In the genomic region with DNA sequence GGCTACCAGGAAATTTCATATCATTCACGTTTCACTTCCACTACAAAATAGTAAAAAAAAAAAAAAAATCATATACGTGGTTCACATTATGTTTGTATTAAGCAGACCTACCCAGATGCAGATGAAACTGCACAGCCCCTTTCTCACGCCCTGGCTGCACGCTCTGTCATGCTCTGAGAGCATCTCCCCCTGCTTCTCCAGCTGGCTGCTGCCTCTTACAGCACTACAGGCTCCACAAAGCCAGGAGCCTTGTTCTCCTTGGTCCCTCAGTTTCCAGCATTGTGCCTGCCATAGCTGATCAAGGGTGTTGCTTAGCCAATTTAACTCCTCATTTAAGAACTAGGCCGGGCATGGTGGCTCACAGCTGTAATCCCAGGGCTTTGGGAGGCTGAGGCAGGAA, we compare ENCODE assay signal across 26 cellular contexts. TPM values are rescaled to one million over a fixed set of nuclear protein-coding genes. Genes with fewer than 3 reads are reported as not detected.
A peak's percentile ranks its signal among the peaks of the same experiment; 100 is the strongest.
DNase-seq lines count a peak whose midpoint lies in the region; ATAC-seq, FAIRE-seq and TF ChIP-seq lines count a peak whose summit lies in the region.
"Had no signal": no experiment of that assay in that cellular context is flagged by ENCODE, and none has a peak within 500 bp of the region (broad histone marks: within the 10 kb centered on the region; RNA-seq: fewer than 3 reads in every experiment).

No MANE protein-coding gene starts in this region.

- SMC1A ChIA-PET in GM12878 (lab: Charles Lee; ENCODE audit: uncharacterized antibody, unreplicated experiment) = interaction anchor here (0.7 to 1.5 kb wide), 3 partner anchors 16 to 24 kb away, joined by 3 read pairs; no protein-coding TSS in a partner anchor

- no peak for TF ChIP-seq CTCF in GM23338 (conservative IDR thresholded peaks at IDR 0.05; ENCODE audit: low read depth in 2 of 2)
- no peak for TF ChIP-seq CTCF in GM12878 (IDR thresholded peaks at IDR 0.05 in 2 of 3, conservative IDR thresholded peaks at IDR 0.05 in 1 of 3; ENCODE audit: control insufficient read depth in 2 of 3, extremely low read depth in 1 of 3, insufficient read depth in 1 of 3, low read depth in 3 of 3, low read length in 3 of 3)

- no peak overlapping the region for H3K4me3 ChIP-seq in GM23338
- H3K4me3 ChIP-seq in GM12878 = no peak overlapping the region
- H3K4me3 ChIP-seq: BLaER1 had no signal

- peaks cover 3% of the 10 kb centered on the region for H3K27me3 Mint-ChIP-seq in GM23338 (ENCODE audit: insufficient read depth, low read depth, poor library complexity)
- H3K27me3 Mint-ChIP-seq in activated CD4-positive, alpha-beta T cell treated with anti-CD3 and anti-CD28 coated beads for 36 hours = peaks cover 11% of the 10 kb centered on the region

- RAD21 ChIA-PET in GM12878 (lab: Charles Lee; ENCODE audit: unreplicated experiment) = interaction anchor here (0.5 kb wide), 1 partner anchor 1928 kb away, joined by 3 read pairs; no protein-coding TSS in a partner anchor

- no peaks in the 10 kb centered on the region for H4K20me1 ChIP-seq in GM23338 (replicated peaks; ENCODE audit: insufficient read depth)
- H4K20me1 ChIP-seq in GM12878 (ENCODE audit: control insufficient read depth, insufficient read depth) = no peaks in the 10 kb centered on the region
- H4K20me1 ChIP-seq: BLaER1 had no signal

- DNase-seq in GM23338 (ENCODE audit: low spot score) (no peak), GM12878 (ENCODE audit: low read depth, low spot score) (no peak), left kidney (ENCODE audit: low read depth, low spot score) (peak; percentile 51), ecto neural progenitor cell (ENCODE audit: low spot score) (no peak)
- no peak for DNase-seq in activated CD4-positive, alpha-beta T cell treated with anti-CD3 and anti-CD28 coated beads for 36 hours
- DNase-seq: 8988T; ACHN; BE2C; C1 segment of cervical spinal cord; CD4-positive, alpha-beta memory T cell; CD4-positive, CD25-positive, alpha-beta regulatory T cell; CD8-positive, alpha-beta memory T cell; COR-L47; DMS 273 treated with DMSO at 0.1 percent for 48 hours; DMS153; DMS53; DMS79; DND-41; EL; GDM1 had no signal

- in situ Hi-C loops in GM12878 (cut with MboI) = no loop called here

- no peaks in the 10 kb centered on the region for H3F3A ChIP-seq in GM23338 (replicated peaks; ENCODE audit: low read depth)

- 54% methylated on average over 5 of the region's 5 CpGs for WGBS in GM12878 (ENCODE audit: insufficient coverage, insufficient replicate concordance, low lambda C conversion rate, missing lambda C conversion rate)

- H3K9ac ChIP-seq in GM12878 (ENCODE audit: control insufficient read depth, insufficient read depth, low read length) = no peak overlapping the region
- H3K9ac ChIP-seq: BLaER1 had no signal

- no peak overlapping the region for H3K27ac ChIP-seq in GM23338 (ENCODE audit: low read depth)
- no peak overlapping the region for H3K27ac ChIP-seq in GM12878 (ENCODE audit: control insufficient read depth, insufficient read depth)
- H3K27ac ChIP-seq: BLaER1 had no signal

- ATAC-seq in GM23338 (no peak), GM12878 (no peak), GM18505 (IDR thresholded peaks at IDR 0.05; ENCODE audit: unreplicated experiment) (no peak)
- no peak for ATAC-seq in activated CD4-positive, alpha-beta T cell treated with anti-CD3 and anti-CD28 coated beads for 36 hours

- no peaks in the 10 kb centered on the region for H3K9me2 ChIP-seq in GM23338 (ENCODE audit: insufficient read depth)

- TF ChIP-seq EP300 in GM12878 (IDR thresholded peaks at IDR 0.05; ENCODE audit: borderline replicate concordance in 1 of 2, control insufficient read depth in 1 of 2, low read depth in 2 of 2, low read length in 2 of 2) = no peak

- POLR2A ChIA-PET in GM12878 (lab: Charles Lee) = no interaction called here
- POLR2A ChIA-PET in activated CD4-positive, alpha-beta T cell treated with anti-CD3 and anti-CD28 coated beads for 36 hours (lab: Charles Lee) = no interaction called here

- no peak overlapping the region for H3K27ac Mint-ChIP-seq in GM23338
- H3K27ac Mint-ChIP-seq in activated CD4-positive, alpha-beta T cell treated with anti-CD3 and anti-CD28 coated beads for 36 hours = no peak overlapping the region
- H3K27ac Mint-ChIP-seq: CD14-positive monocyte; CD4-positive, alpha-beta memory T cell; CD4-positive, CD25-positive, alpha-beta regulatory T cell; CD8-positive, alpha-beta memory T cell had no signal

- H3K9me3 Mint-ChIP-seq in GM23338 = no peaks in the 10 kb centered on the region
- no peaks in the 10 kb centered on the region for H3K9me3 Mint-ChIP-seq in activated CD4-positive, alpha-beta T cell treated with anti-CD3 and anti-CD28 coated beads for 36 hours (ENCODE audit: low read depth)
- H3K9me3 Mint-ChIP-seq: CD14-positive monocyte; CD4-positive, alpha-beta memory T cell; CD4-positive, CD25-positive, alpha-beta regulatory T cell had no signal

- no peaks in the 10 kb centered on the region for H3K4me1 ChIP-seq in GM23338 (ENCODE audit: insufficient read depth)
- peaks cover 9% of the 10 kb centered on the region; the same call in 1 of the 2 replicates for H3K4me1 ChIP-seq in GM12878 (ENCODE audit: control insufficient read depth, insufficient read depth, low read length)
- H3K4me1 ChIP-seq: BE2C, BLaER1 had no signal

- no peaks in the 10 kb centered on the region for H3K36me3 Mint-ChIP-seq in GM23338 (ENCODE audit: low read depth)
- H3K36me3 Mint-ChIP-seq in activated CD4-positive, alpha-beta T cell treated with anti-CD3 and anti-CD28 coated beads for 36 hours (ENCODE audit: low read depth) = no peaks in the 10 kb centered on the region
- H3K36me3 Mint-ChIP-seq: CD14-positive monocyte; CD4-positive, CD25-positive, alpha-beta regulatory T cell; CD8-positive, alpha-beta memory T cell had no signal

- no peak for TF ChIP-seq RAD21 in GM12878 (IDR thresholded peaks at IDR 0.05; ENCODE audit: insufficient read depth, low read depth, low read length)

- H3K4me2 ChIP-seq in GM23338 = no peak overlapping the region
- no peak overlapping the region for H3K4me2 ChIP-seq in GM12878 (ENCODE audit: control insufficient read depth, insufficient read depth)
- H3K4me2 ChIP-seq: BLaER1 had no signal

- no TSS peak for BruUV-seq in GM12878 (replicated peaks; lab: Mats Ljungman, UMichigan)

- H3K4me1 Mint-ChIP-seq in GM23338 = no peaks in the 10 kb centered on the region
- H3K4me1 Mint-ChIP-seq in activated CD4-positive, alpha-beta T cell treated with anti-CD3 and anti-CD28 coated beads for 36 hours = peaks cover 3% of the 10 kb centered on the region

- H3K9me3 ChIP-seq in GM12878 (replicated peaks; ENCODE audit: control insufficient read depth, insufficient read depth, low read length) = no peaks in the 10 kb centered on the region
- H3K9me3 ChIP-seq: BE2C, BLaER1 had no signal

- no peak overlapping the region for H3K4me3 Mint-ChIP-seq in GM23338
- H3K4me3 Mint-ChIP-seq in activated CD4-positive, alpha-beta T cell treated with anti-CD3 and anti-CD28 coated beads for 36 hours = no peak overlapping the region
- H3K4me3 Mint-ChIP-seq: CD14-positive monocyte; CD4-positive, alpha-beta memory T cell; CD4-positive, CD25-positive, alpha-beta regulatory T cell; CD8-positive, alpha-beta memory T cell had no signal

- no peaks in the 10 kb centered on the region for H3K36me3 ChIP-seq in GM23338 (ENCODE audit: insufficient read depth)
- H3K36me3 ChIP-seq in GM12878 (ENCODE audit: control insufficient read depth in 2 of 2, insufficient read depth in 2 of 2, low read length in 1 of 2) = no peaks in the 10 kb centered on the region
- H3K36me3 ChIP-seq: BE2C, BLaER1 had no signal

- no peaks in the 10 kb centered on the region for H3K27me3 ChIP-seq in GM23338 (ENCODE audit: insufficient read depth)
- no peaks in the 10 kb centered on the region for H3K27me3 ChIP-seq in GM12878 (replicated peaks in 1 of 2; ENCODE audit: control insufficient read depth in 2 of 2, insufficient read depth in 2 of 2, low read length in 1 of 2)
- H3K27me3 ChIP-seq: BE2C, BLaER1 had no signal

- 0 out of 2 replicates have a peak overlapping the region, but pooled peaks have one; percentile 24 for H2AFZ ChIP-seq in GM23338
- H2AFZ ChIP-seq in GM12878 (ENCODE audit: control insufficient read depth, low read depth, low read length) = peak overlapping the region; percentile 6

- CTCF ChIA-PET in GM12878 (lab: Yijun Ruan, JAX) = interaction anchor here (1.0 to 2.6 kb wide), 3 partner anchors 20 to 153 kb away, joined by 3 to 8 read pairs (median 4); no protein-coding TSS in a partner anchor
- CTCF ChIA-PET in activated CD4-positive, alpha-beta T cell treated with anti-CD3 and anti-CD28 coated beads for 36 hours (lab: Charles Lee) = interaction anchor here (1.2 kb wide), 1 partner anchor 13 kb away, joined by 3 read pairs; no protein-coding TSS in a partner anchor

- intact Hi-C loops in GM12878 (cut with micrococcal nuclease; ENCODE audit: unreplicated experiment) = no loop called here
- intact Hi-C loops in activated CD4-positive, alpha-beta T cell treated with anti-CD3 and anti-CD28 coated beads for 36 hours (cut with DNase I, micrococcal nuclease) = no loop called here

- TF ChIP-seq POLR2A in GM12878 (IDR thresholded peaks at IDR 0.05; ENCODE audit: low read depth, low read length) = no peak
- no peak for TF ChIP-seq POLR2A in GM18505 (IDR thresholded peaks at IDR 0.05; ENCODE audit: borderline replicate concordance, extremely low read depth, insufficient read depth, insufficient read length)

- no peak for FAIRE-seq in GM12878 (lab: Jason Lieb, UNC)
- FAIRE-seq: A204.1, GM12891, GM18507 had no signal

- H3K79me2 ChIP-seq in GM23338 (replicated peaks; ENCODE audit: insufficient read depth) (no peaks in the 10 kb centered on the region), GM12878 (ENCODE audit: control insufficient read depth, insufficient read depth, low read length) (no peaks in the 10 kb centered on the region)

RNA-seq across cellular contexts. Expression of a gene that starts 6.9 kb away (rescaled TPM):
- total RNA-seq in GM23338 (2014; rRNA removed; shearing (Covaris generic)) = 0.76 and 1.4 TPM in 2 replicates
- 1.0 and 1.2 TPM in 2 replicates for polyA plus RNA-seq in GM23338 (2016; fragmentation: Nextera tagmentation; extraction: Ambion mirVana)
- total RNA-seq in GM12878 (2013; cell fraction: nucleolus; rRNA removed) = 12.5 and 17.3 TPM in 2 replicates
- total RNA-seq in GM12878 (2014; rRNA removed) = 8.3 and 12.2 TPM in 2 replicates
- 8.0 and 8.9 TPM in 2 replicates for total RNA-seq in GM12878 (2014; rRNA removed; fragmentation: Illumina TruSeq; extraction: Trizol)
- total RNA-seq in GM12878 (2021) = 4.2 and 5.9 TPM in 2 replicates
- 2.6 TPM for polyA plus RNA-seq in GM12878 (2011; ENCODE audit: low read depth)
- 10.2 and 17.4 TPM in 2 replicates for polyA plus RNA-seq in GM12878 (2011; rRNA removed)
- 4.2 and 5.2 TPM in 2 replicates for polyA plus RNA-seq in GM12878 (2011; cell fraction: cytosol; rRNA removed)
- polyA plus RNA-seq in GM12878 (2011; cell fraction: nucleus; rRNA removed) = 5.1 and 10.5 TPM in 2 replicates
- 5.2 and 5.8 TPM in 2 replicates for polyA plus RNA-seq in GM12878 (2012)
- polyA plus RNA-seq in GM12878 (2014; fragmentation: Illumina TruSeq; extraction: Trizol) = 10.4 and 16.8 TPM in 2 replicates
- 10 to 100 TPM; 15.6 to 22.3 TPM for polyA plus RNA-seq in GM12878 (2014; fragmentation: Nextera tagmentation; extraction: Ambion mirVana)
- polyA plus RNA-seq in GM12878 (2014; rRNA removed) = 8.2 and 9.2 TPM in 2 replicates
- 10 to 100 TPM in 1 of 2 experiments, 1 to 10 TPM in 1; 9.7 to 11.1 TPM for polyA plus RNA-seq in GM12878 (2016; fragmentation: Nextera tagmentation; extraction: Ambion mirVana)
- polyA minus RNA-seq in GM12878 (2011; rRNA and poly(A)+ RNA removed) = 5.2 and 6.2 TPM in 2 replicates
- polyA minus RNA-seq in GM12878 (2011; cell fraction: cytosol; rRNA and poly(A)+ RNA removed) = 0.80 and 1.6 TPM in 2 replicates
- 5.7 and 5.9 TPM in 2 replicates for polyA minus RNA-seq in GM12878 (2011; cell fraction: nucleus; rRNA and poly(A)+ RNA removed)
- under 1 TPM; 0.42 to 0.66 TPM for total RNA-seq in activated CD4-positive, alpha-beta T cell treated with anti-CD3 and anti-CD28 coated beads for 36 hours
- total RNA-seq: CD4-positive, CD25-positive, alpha-beta regulatory T cell had no signal
- polyA plus RNA-seq: CD4-positive, alpha-beta memory T cell; CD8-positive, alpha-beta memory T cell had no signal

RNA-seq across cellular contexts. Expression of a gene that starts 57.9 kb away (rescaled TPM):
- total RNA-seq in GM23338 (2014; rRNA removed; shearing (Covaris generic)) = 42.7 and 44.7 TPM in 2 replicates
- polyA plus RNA-seq in GM23338 (2016; fragmentation: Nextera tagmentation; extraction: Ambion mirVana) = 35.0 and 39.1 TPM in 2 replicates
- total RNA-seq in GM12878 (2013; cell fraction: nucleolus; rRNA removed) = 125 and 137 TPM in 2 replicates
- total RNA-seq in GM12878 (2014; rRNA removed) = 124 and 126 TPM in 2 replicates
- 66.6 and 72.9 TPM in 2 replicates for total RNA-seq in GM12878 (2014; rRNA removed; fragmentation: Illumina TruSeq; extraction: Trizol)
- total RNA-seq in GM12878 (2021) = 47.6 and 48.6 TPM in 2 replicates
- polyA plus RNA-seq in GM12878 (2011; ENCODE audit: low read depth) = 46.2 TPM
- polyA plus RNA-seq in GM12878 (2011; rRNA removed) = 60.4 and 64.3 TPM in 2 replicates
- 44.6 and 55.9 TPM in 2 replicates for polyA plus RNA-seq in GM12878 (2011; cell fraction: cytosol; rRNA removed)
- 68.4 and 76.4 TPM in 2 replicates for polyA plus RNA-seq in GM12878 (2011; cell fraction: nucleus; rRNA removed)
- 35.2 and 42.1 TPM in 2 replicates for polyA plus RNA-seq in GM12878 (2012)
- polyA plus RNA-seq in GM12878 (2014; fragmentation: Illumina TruSeq; extraction: Trizol) = 82.6 and 93.0 TPM in 2 replicates
- polyA plus RNA-seq in GM12878 (2014; fragmentation: Nextera tagmentation; extraction: Ambion mirVana) = 10 to 100 TPM; 58.6 to 92.1 TPM
- polyA plus RNA-seq in GM12878 (2014; rRNA removed) = 101 and 105 TPM in 2 replicates
- 10 to 100 TPM; 62.1 to 75.8 TPM for polyA plus RNA-seq in GM12878 (2016; fragmentation: Nextera tagmentation; extraction: Ambion mirVana)
- polyA minus RNA-seq in GM12878 (2011; rRNA and poly(A)+ RNA removed) = 19.8 and 35.9 TPM in 2 replicates
- 16.3 and 25.0 TPM in 2 replicates for polyA minus RNA-seq in GM12878 (2011; cell fraction: cytosol; rRNA and poly(A)+ RNA removed)
- polyA minus RNA-seq in GM12878 (2011; cell fraction: nucleus; rRNA and poly(A)+ RNA removed) = 23.6 and 44.5 TPM in 2 replicates
- total RNA-seq in activated CD4-positive, alpha-beta T cell treated with anti-CD3 and anti-CD28 coated beads for 36 hours = 10 to 100 TPM; 32.3 to 44.8 TPM

RNA-seq across cellular contexts. Expression of a gene that starts 59.4 kb away (rescaled TPM):
- 96.8 and 112 TPM in 2 replicates for total RNA-seq in GM23338 (2014; rRNA removed; shearing (Covaris generic))
- 190 and 209 TPM in 2 replicates for polyA plus RNA-seq in GM23338 (2016; fragmentation: Nextera tagmentation; extraction: Ambion mirVana)
- 46.6 and 48.7 TPM in 2 replicates for total RNA-seq in GM12878 (2013; cell fraction: nucleolus; rRNA removed)
- total RNA-seq in GM12878 (2014; rRNA removed) = 115 and 135 TPM in 2 replicates
- total RNA-seq in GM12878 (2014; rRNA removed; fragmentation: Illumina TruSeq; extraction: Trizol) = 34.5 and 37.5 TPM in 2 replicates
- total RNA-seq in GM12878 (2021) = 65.5 and 67.5 TPM in 2 replicates
- polyA plus RNA-seq in GM12878 (2011; ENCODE audit: low read depth) = 11.1 TPM
- 82.0 and 97.8 TPM in 2 replicates for polyA plus RNA-seq in GM12878 (2011; rRNA removed)
- polyA plus RNA-seq in GM12878 (2011; cell fraction: cytosol; rRNA removed) = 45.1 and 51.4 TPM in 2 replicates
- 36.6 and 42.5 TPM in 2 replicates for polyA plus RNA-seq in GM12878 (2011; cell fraction: nucleus; rRNA removed)
- 40.6 and 49.4 TPM in 2 replicates for polyA plus RNA-seq in GM12878 (2012)
- 24.7 and 31.6 TPM in 2 replicates for polyA plus RNA-seq in GM12878 (2014; fragmentation: Illumina TruSeq; extraction: Trizol)
- polyA plus RNA-seq in GM12878 (2014; fragmentation: Nextera tagmentation; extraction: Ambion mirVana) = 10 to 100 TPM in 1 of 2 experiments, 1 to 10 TPM in 1; 8.5 to 35.0 TPM
- 121 and 126 TPM in 2 replicates for polyA plus RNA-seq in GM12878 (2014; rRNA removed)
- 100 to 1,000 TPM; 155 to 159 TPM for polyA plus RNA-seq in GM12878 (2016; fragmentation: Nextera tagmentation; extraction: Ambion mirVana)
- polyA minus RNA-seq in GM12878 (2011; rRNA and poly(A)+ RNA removed) = 21.1 and 36.6 TPM in 2 replicates
- polyA minus RNA-seq in GM12878 (2011; cell fraction: cytosol; rRNA and poly(A)+ RNA removed) = 11.4 and 13.1 TPM in 2 replicates
- 13.2 and 20.2 TPM in 2 replicates for polyA minus RNA-seq in GM12878 (2011; cell fraction: nucleus; rRNA and poly(A)+ RNA removed)
- 10 to 100 TPM; 97.7 to 98.4 TPM for total RNA-seq in activated CD4-positive, alpha-beta T cell treated with anti-CD3 and anti-CD28 coated beads for 36 hours
